Comparison of ENCODE assay signal across 28 cellular contexts in genomic region chr13:28551498-28551895, GRCh38. TPM values are rescaled to one million over a fixed set of nuclear protein-coding genes. Genes with fewer than 3 reads are reported as not detected.
"Had no signal": no experiment of that assay in that cellular context is flagged by ENCODE, and none has a peak within 500 bp of the region (broad histone marks: within the 10 kb centered on the region; RNA-seq: fewer than 3 reads in every experiment).

No MANE protein-coding gene starts in this region.

- H3K4me3 Mint-ChIP-seq: activated CD8-positive, alpha-beta T cell treated with anti-CD3 and anti-CD28 coated beads for 36 hours; activated naive CD8-positive, alpha-beta T cell treated with anti-CD3 and anti-CD28 coated beads for 36 hours; activated T-helper 1 cell treated with anti-CD3 and anti-CD28 coated beads, Interleukin-12 subunit alpha, Interleukin-12 subunit beta, Interleukin-2, Interleukin-4 antibody, amounts not matched to agents 30 ng/mL and 10 ng/mL and 1 ng/mL, durations not matched to agents 14 hours and 24 hours and 36 hours; T-helper 1 cell treated with Interleukin-12 subunit alpha and Interleukin-12 subunit beta and Interleukin-4 antibody, amounts not matched to agents 30 μg/mL and 1 μg/mL, for 36 hours; T-helper 2 cell treated with Interferon-gamma antibody and Interleukin-4, amounts not matched to agents 5 μg/mL and 100 μg/mL, for 36 hours had no signal

- H3K27ac Mint-ChIP-seq: activated CD8-positive, alpha-beta T cell treated with anti-CD3 and anti-CD28 coated beads for 36 hours; activated naive CD8-positive, alpha-beta T cell treated with anti-CD3 and anti-CD28 coated beads for 36 hours; activated T-helper 1 cell treated with anti-CD3 and anti-CD28 coated beads, Interleukin-12 subunit alpha, Interleukin-12 subunit beta, Interleukin-2, Interleukin-4 antibody, amounts not matched to agents 30 ng/mL and 10 ng/mL and 1 ng/mL, durations not matched to agents 14 hours and 24 hours and 36 hours; T-helper 1 cell treated with Interleukin-12 subunit alpha and Interleukin-12 subunit beta and Interleukin-4 antibody, amounts not matched to agents 30 μg/mL and 1 μg/mL, for 36 hours; T-helper 2 cell treated with Interferon-gamma antibody and Interleukin-4, amounts not matched to agents 5 μg/mL and 100 μg/mL, for 36 hours had no signal

- DNase-seq: activated CD4-positive, alpha-beta T cell treated with anti-CD3 and anti-CD28 coated beads, Interleukin-2, amount 50 U/mL, for 1 hour; activated CD8-positive, alpha-beta T cell treated with anti-CD3 and anti-CD28 coated beads for 36 hours; activated effector memory CD4-positive, alpha-beta T cell treated with anti-CD3 and anti-CD28 coated beads, Interleukin-2, amount 50 U/mL, for 16 hours; activated naive CD4-positive, alpha-beta T cell; activated naive CD4-positive, alpha-beta T cell treated with anti-CD3 and anti-CD28 coated beads, Interleukin-2, amount 50 U/mL, for 16 hours; activated naive CD8-positive, alpha-beta T cell treated with anti-CD3 and anti-CD28 coated beads for 36 hours; amniotic stem cell; aorta; brain microvascular endothelial cell; central memory CD4-positive, alpha-beta T cell; Karpas-422; KBM-7; NCI-H1105 treated with DMSO at 0.1 percent for 48 hours; NCI-H1436; NCI-H1694; NCI-H2029; NCI-H345; NCI-H524 treated with DMSO at 0.1 percent for 48 hours; SHP77; SJCRH30; SK-N-SH had no signal

- H3K4me1 Mint-ChIP-seq: activated naive CD8-positive, alpha-beta T cell treated with anti-CD3 and anti-CD28 coated beads for 36 hours had no signal

- FAIRE-seq: colon, TTC549 had no signal

- H3K36me3 Mint-ChIP-seq: activated naive CD8-positive, alpha-beta T cell treated with anti-CD3 and anti-CD28 coated beads for 36 hours had no signal

- H3K9me3 Mint-ChIP-seq: activated CD8-positive, alpha-beta T cell treated with anti-CD3 and anti-CD28 coated beads for 36 hours; activated naive CD8-positive, alpha-beta T cell treated with anti-CD3 and anti-CD28 coated beads for 36 hours; T-helper 1 cell treated with Interleukin-12 subunit alpha and Interleukin-12 subunit beta and Interleukin-4 antibody, amounts not matched to agents 30 μg/mL and 1 μg/mL, for 36 hours; T-helper 2 cell treated with Interferon-gamma antibody and Interleukin-4, amounts not matched to agents 5 μg/mL and 100 μg/mL, for 36 hours had no signal

RNA-seq across cellular contexts. Expression of gene FLT1, which starts 56.6 kb away (rescaled TPM):
- total RNA-seq: MCF 10A, NCI-H460 had no signal
